In the genomic region with DNA sequence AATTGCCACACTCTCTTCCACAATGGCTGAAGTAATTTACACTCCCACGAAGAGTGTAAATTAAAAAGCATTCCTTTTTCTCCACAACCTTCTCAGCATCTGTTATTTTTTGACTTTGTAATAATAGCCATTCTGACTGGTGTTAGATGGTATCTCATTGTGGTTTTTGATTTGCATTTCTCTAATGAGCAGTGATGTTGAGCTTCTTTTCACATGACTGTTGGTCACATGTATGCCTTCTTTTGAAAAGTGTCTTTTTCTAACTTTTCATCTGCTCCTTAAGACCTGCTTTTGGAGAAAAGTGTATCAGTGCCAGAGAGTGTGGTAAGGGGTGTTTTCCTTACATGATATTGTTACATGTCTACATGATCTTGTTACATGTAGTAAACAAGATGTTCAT, we compare ENCODE assay signal across 20 cellular contexts. TPM values are rescaled to one million over a fixed set of nuclear protein-coding genes. Genes with fewer than 3 reads are reported as not detected.
"Had no signal": no experiment of that assay in that cellular context is flagged by ENCODE, and none has a peak within 500 bp of the region (broad histone marks: within the 10 kb centered on the region; RNA-seq: fewer than 3 reads in every experiment).

No MANE protein-coding gene starts in this region.

- H3K36me3 Mint-ChIP-seq: neural progenitor cell; stimulated activated naive B cell treated with anti-CD40 and anti-IgM and Interleukin-4, amounts not matched to agents 10 μg/mL and 1 μg/mL and 100 μg/mL, for 72 hours had no signal

- H3K4me3 Mint-ChIP-seq: activated B cell treated with CpG ODN at 0.5 μM for 24 hours; activated CD8-positive, alpha-beta T cell treated with anti-CD3 and anti-CD28 coated beads for 36 hours; activated T-cell treated with anti-CD3 and anti-CD28 coated beads, Interleukin-2, amount 50 U/mL, for 4 hours; central memory CD8-positive, alpha-beta T cell; mesothelial cell of epicardium; neural progenitor cell; stimulated activated naive B cell treated with anti-CD40 and anti-IgM and Interleukin-4, amounts not matched to agents 10 μg/mL and 1 μg/mL and 100 μg/mL, for 72 hours had no signal

- H3K27me3 ChIP-seq: esophagus squamous epithelium, neural progenitor cell, tibial nerve had no signal

- H3K9ac ChIP-seq: neural progenitor cell had no signal

- H3K4me2 ChIP-seq: neural progenitor cell had no signal

- H2AFZ ChIP-seq: neural progenitor cell had no signal

- H3K9me3 ChIP-seq: esophagus squamous epithelium, tibial nerve had no signal

- DNase-seq: activated B cell treated with CpG ODN at 0.5 μM for 24 hours; activated CD4-positive, alpha-beta T cell treated with anti-CD3 and anti-CD28 coated beads for 48 hours; activated CD8-positive, alpha-beta T cell treated with anti-CD3 and anti-CD28 coated beads for 36 hours; activated effector memory CD4-positive, alpha-beta T cell treated with Interleukin-2 at 50 U/mL for 16 hours; activated naive CD4-positive, alpha-beta T cell treated with anti-CD3 and anti-CD28 coated beads, Interleukin-2, amount 50 U/mL, for 16 hours; activated T-cell treated with anti-CD3 and anti-CD28 coated beads, Interleukin-2, amount 50 U/mL, for 4 hours; cortex of kidney; effector CD4-positive, alpha-beta T cell; esophagus squamous epithelium; hippocampal formation; stimulated activated CD4-positive, alpha-beta T cell treated with anti-CD3 and anti-CD28 coated beads, Interleukin-2, amount 100 ng/mL, for 48 hours; stimulated activated naive B cell treated with anti-CD40 and anti-IgM and Interleukin-4, amounts not matched to agents 10 μg/mL and 1 μg/mL and 100 μg/mL, for 72 hours; SW 1271 had no signal

- H3K9me3 Mint-ChIP-seq: activated B cell treated with CpG ODN at 0.5 μM for 24 hours; activated CD8-positive, alpha-beta T cell treated with anti-CD3 and anti-CD28 coated beads for 36 hours; activated T-cell treated with anti-CD3 and anti-CD28 coated beads, Interleukin-2, amount 50 U/mL, for 4 hours; central memory CD8-positive, alpha-beta T cell; mesothelial cell of epicardium; neural progenitor cell; stimulated activated naive B cell treated with anti-CD40 and anti-IgM and Interleukin-4, amounts not matched to agents 10 μg/mL and 1 μg/mL and 100 μg/mL, for 72 hours had no signal

- FAIRE-seq: TTC549 had no signal

- H3K4me1 ChIP-seq: neural progenitor cell had no signal

- H3K4me1 Mint-ChIP-seq: activated B cell treated with CpG ODN at 0.5 μM for 24 hours; central memory CD8-positive, alpha-beta T cell; neural progenitor cell; stimulated activated naive B cell treated with anti-CD40 and anti-IgM and Interleukin-4, amounts not matched to agents 10 μg/mL and 1 μg/mL and 100 μg/mL, for 72 hours had no signal

- ATAC-seq: activated CD8-positive, alpha-beta T cell treated with anti-CD3 and anti-CD28 coated beads for 36 hours; activated T-cell treated with anti-CD3 and anti-CD28 coated beads, Interleukin-2, amount 50 U/mL, for 4 hours; stimulated activated naive B cell treated with anti-CD40 and anti-IgM and Interleukin-4, amounts not matched to agents 10 μg/mL and 1 μg/mL and 100 μg/mL, for 72 hours had no signal

- H3K36me3 ChIP-seq: esophagus squamous epithelium, neural progenitor cell, tibial nerve had no signal

- H3K27me3 Mint-ChIP-seq: activated B cell treated with CpG ODN at 0.5 μM for 24 hours; activated CD8-positive, alpha-beta T cell treated with anti-CD3 and anti-CD28 coated beads for 36 hours; central memory CD8-positive, alpha-beta T cell; stimulated activated naive B cell treated with anti-CD40 and anti-IgM and Interleukin-4, amounts not matched to agents 10 μg/mL and 1 μg/mL and 100 μg/mL, for 72 hours had no signal

- H3K27ac ChIP-seq: esophagus squamous epithelium, neural progenitor cell, tibial nerve had no signal

- H3K4me3 ChIP-seq: esophagus squamous epithelium, neural progenitor cell, tibial nerve had no signal

- H3K27ac Mint-ChIP-seq: activated B cell treated with CpG ODN at 0.5 μM for 24 hours; activated CD8-positive, alpha-beta T cell treated with anti-CD3 and anti-CD28 coated beads for 36 hours; neural progenitor cell; stimulated activated naive B cell treated with anti-CD40 and anti-IgM and Interleukin-4, amounts not matched to agents 10 μg/mL and 1 μg/mL and 100 μg/mL, for 72 hours had no signal

RNA-seq across cellular contexts. Expression of a gene that starts 25.7 kb away (rescaled TPM):
- total RNA-seq: myocyte; T-helper 2 cell treated with Interferon-gamma antibody and Interleukin-4, amounts not matched to agents 100 ng/mL and 5 ng/mL, for 36 hours had no signal
